Comparison of ENCODE assay signal across 16 cellular contexts in the genomic region with DNA sequence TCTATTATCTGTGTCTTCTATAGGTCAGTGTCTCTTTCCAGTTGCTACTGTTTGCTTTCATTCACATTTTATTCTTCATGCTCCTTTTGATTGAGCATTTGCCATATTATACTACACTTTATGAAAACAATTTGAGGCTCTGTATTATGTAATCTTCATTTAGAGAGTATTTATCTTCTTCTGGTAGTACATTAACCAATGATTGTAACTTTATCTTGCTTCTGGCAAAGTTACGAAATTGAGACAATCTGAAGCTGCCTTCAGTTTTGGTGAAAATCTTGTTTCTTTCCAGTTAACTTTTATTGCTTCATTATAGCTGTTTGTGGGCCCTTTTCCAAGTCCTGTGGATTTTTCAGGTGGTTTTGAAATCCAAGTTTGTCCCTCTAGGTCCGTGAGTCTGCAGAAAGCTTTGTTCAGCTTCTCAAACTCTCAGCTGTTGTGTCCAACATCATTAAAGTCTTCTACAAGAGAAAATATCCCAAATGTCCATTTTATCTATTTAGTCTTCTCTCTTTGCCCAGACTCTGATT.
DNase-seq lines count a peak whose midpoint lies in the region; ATAC-seq and TF ChIP-seq lines count a peak whose summit lies in the region.
"Had no signal": no experiment of that assay in that cellular context is flagged by ENCODE, and none has a peak within 500 bp of the region (broad histone marks: within the 10 kb centered on the region; RNA-seq: fewer than 3 reads in every experiment).

No MANE protein-coding gene starts in this region.

- WGBS in body of pancreas, 2 donors = 9% methylated on average over 2 of the region's 2 CpGs
- 73% methylated on average over 2 of the region's 2 CpGs for whole genome bisulfite sequencing in smooth muscle cell (ENCODE audit: low lambda C conversion rate)

- ATAC-seq in body of pancreas (peak; percentile 56), HG03095 (IDR thresholded peaks at IDR 0.05; ENCODE audit: unreplicated experiment) (no peak)
- ATAC-seq: A549; CD8-positive, alpha-beta T cell; GM23338 had no signal

- TF ChIP-seq POLR2A in body of pancreas (IDR thresholded peaks at IDR 0.05) = no peak

- H4K20me1 ChIP-seq in SU-DHL-6 (ENCODE audit: low read depth, low read length) (no peaks in the 10 kb centered on the region), smooth muscle cell (ENCODE audit: low read depth) (no peaks in the 10 kb centered on the region)

- H3K4me3 ChIP-seq in SU-DHL-6 (ENCODE audit: insufficient read depth, low read length, poor library complexity, severe bottlenecking) (no peak overlapping the region), body of pancreas (no peak overlapping the region), smooth muscle cell (no peak overlapping the region)
- H3K4me3 ChIP-seq: A549, GM23338 had no signal

- H3K27me3 ChIP-seq in SU-DHL-6 (ENCODE audit: low read length) = no peaks in the 10 kb centered on the region
- no peaks in the 10 kb centered on the region for H3K27me3 ChIP-seq in body of pancreas
- H3K27me3 ChIP-seq in smooth muscle cell (ENCODE audit: low read depth) = no peaks in the 10 kb centered on the region
- H3K27me3 ChIP-seq: BE2C had no signal

- H3K4me1 Mint-ChIP-seq in mesothelial cell of epicardium = peaks cover 11% of the 10 kb centered on the region

- H3K4me1 ChIP-seq in body of pancreas (peaks cover 23% of the 10 kb centered on the region), smooth muscle cell (ENCODE audit: low read depth) (no peaks in the 10 kb centered on the region)
- H3K4me1 ChIP-seq: A549 had no signal

- H3F3A ChIP-seq in SU-DHL-6 (ENCODE audit: insufficient read depth) = no peaks in the 10 kb centered on the region
- H3F3A ChIP-seq in smooth muscle cell (ENCODE audit: low read depth) = no peaks in the 10 kb centered on the region

- no peaks in the 10 kb centered on the region for H3K9me2 ChIP-seq in SU-DHL-6 (replicated peaks; ENCODE audit: insufficient read depth, low read length)

- H3K36me3 Mint-ChIP-seq in mesothelial cell of epicardium = no peaks in the 10 kb centered on the region
- H3K36me3 Mint-ChIP-seq: CD8-positive, alpha-beta T cell had no signal

- no peaks in the 10 kb centered on the region for H3K36me3 ChIP-seq in SU-DHL-6 (ENCODE audit: low read length)
- no peaks in the 10 kb centered on the region for H3K36me3 ChIP-seq in body of pancreas (replicated peaks in 1 of 2; ENCODE audit: insufficient read depth in 1 of 2, low read depth in 2 of 2)
- H3K36me3 ChIP-seq in smooth muscle cell (ENCODE audit: low read depth) = no peaks in the 10 kb centered on the region
- H3K36me3 ChIP-seq: BE2C had no signal

- H2AFZ ChIP-seq in SU-DHL-6 (ENCODE audit: low read depth, low read length, severe bottlenecking) = peak overlapping the region; percentile 5
- H2AFZ ChIP-seq in smooth muscle cell (ENCODE audit: low read depth) = peak overlapping the region; percentile 11
- H2AFZ ChIP-seq: GM23338 had no signal

- no peak overlapping the region for H3K27ac ChIP-seq in SU-DHL-6 (ENCODE audit: low read depth, low read length)
- peak overlapping the region in 1 of 4 donors; percentile 11 for H3K27ac ChIP-seq in body of pancreas
- H3K27ac ChIP-seq in smooth muscle cell (ENCODE audit: low read depth) = no peak overlapping the region
- H3K27ac ChIP-seq: A549, C4-2B had no signal

- peaks cover 2% of the 10 kb centered on the region for H3K27me3 Mint-ChIP-seq in mesothelial cell of epicardium (ENCODE audit: low read depth)

- intact Hi-C loops in body of pancreas (cut with DNase I) = no loop called here

- H3K79me2 ChIP-seq in SU-DHL-6 (ENCODE audit: insufficient read depth, low read length) (no peaks in the 10 kb centered on the region), smooth muscle cell (ENCODE audit: low read depth) (no peaks in the 10 kb centered on the region)

- H3K9me3 ChIP-seq in SU-DHL-6 (ENCODE audit: insufficient read depth, low read length) (no peaks in the 10 kb centered on the region), body of pancreas (no peaks in the 10 kb centered on the region), smooth muscle cell (replicated peaks; ENCODE audit: low read depth) (no peaks in the 10 kb centered on the region)
- H3K9me3 ChIP-seq: A549 had no signal

- DNase-seq in body of pancreas (no peak), mesothelial cell of epicardium (ENCODE audit: low spot score in 2 of 2, unreplicated experiment in 2 of 2) (no peak), smooth muscle cell (lab: John Stamatoyannopoulos, UW; ENCODE audit: unreplicated experiment) (no peak), NCI-H748 (lab: John Stamatoyannopoulos, UW; ENCODE audit: unreplicated experiment) (no peak), NCI-H2227 (lab: John Stamatoyannopoulos, UW; ENCODE audit: unreplicated experiment) (no peak)
- DNase-seq: BE2C; CD8-positive, alpha-beta T cell; COR-L47; DND-41; GDM1; H7 had no signal

- H3K4me2 ChIP-seq in SU-DHL-6 (ENCODE audit: low read depth, low read length, poor library complexity, severe bottlenecking) = no peak overlapping the region
- no peak overlapping the region for H3K4me2 ChIP-seq in smooth muscle cell
- H3K4me2 ChIP-seq: A549, GM23338 had no signal

- TF ChIP-seq CTCF in SU-DHL-6 (IDR thresholded peaks at IDR 0.05; ENCODE audit: insufficient read depth, low read length, poor library complexity, severe bottlenecking) (no peak), body of pancreas (IDR thresholded peaks at IDR 0.05) (no peak), mesothelial cell of epicardium (IDR thresholded peaks at IDR 0.05; ENCODE audit: unreplicated experiment) (no peak), smooth muscle cell (IDR thresholded peaks at IDR 0.05; ENCODE audit: borderline replicate concordance, insufficient read depth, poor library complexity, severe bottlenecking) (no peak)

- no peak overlapping the region for H3K9ac ChIP-seq in SU-DHL-6 (ENCODE audit: low read length)
- no peak overlapping the region for H3K9ac ChIP-seq in smooth muscle cell (ENCODE audit: low read depth)

- H3K9me3 Mint-ChIP-seq in mesothelial cell of epicardium = peaks cover 4% of the 10 kb centered on the region
- H3K9me3 Mint-ChIP-seq: GM23338 had no signal

- H3K27ac Mint-ChIP-seq in mesothelial cell of epicardium = peak overlapping the region; percentile 37
- H3K27ac Mint-ChIP-seq: CD8-positive, alpha-beta T cell; GM23338 had no signal

- H3K4me3 Mint-ChIP-seq in mesothelial cell of epicardium = no peak overlapping the region
- H3K4me3 Mint-ChIP-seq: CD8-positive, alpha-beta T cell; GM23338 had no signal
